ENCODE assay signal across 8 cellular contexts in the genomic region with DNA sequence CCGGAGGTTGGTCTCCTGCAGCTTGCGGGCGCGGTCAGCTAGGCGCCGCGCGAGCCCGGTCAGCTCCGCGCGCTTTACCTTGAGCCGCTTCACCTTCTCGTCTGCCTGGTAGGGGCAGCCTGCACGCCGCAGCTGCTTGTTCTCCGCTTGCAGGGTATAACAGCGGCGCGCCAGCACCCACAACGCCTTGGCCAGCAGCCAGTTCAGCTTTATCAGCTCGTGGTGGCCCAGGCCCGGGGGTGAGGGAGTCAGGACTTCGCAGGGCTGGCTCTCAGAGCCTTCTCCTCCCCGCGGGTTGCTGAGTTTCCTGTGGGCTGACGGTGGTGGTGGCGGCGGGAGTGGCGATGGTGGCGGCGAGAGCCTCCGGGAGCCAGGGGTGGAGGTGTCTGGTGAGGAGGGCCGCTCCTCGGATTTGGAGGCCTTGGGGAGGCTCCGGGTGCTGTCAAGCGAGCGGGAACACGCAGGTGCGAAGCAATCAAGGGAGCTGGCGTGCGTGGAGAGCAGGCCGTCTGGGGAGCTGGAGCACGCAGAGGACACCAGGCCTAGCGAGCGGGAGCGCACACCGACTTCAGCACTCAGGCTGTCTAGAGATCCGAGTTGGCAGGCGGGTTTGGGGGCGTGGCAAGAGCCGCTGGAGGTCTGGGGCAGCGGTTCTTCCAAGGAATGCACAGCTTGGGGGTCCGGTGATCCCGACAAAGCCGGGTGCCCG. TPM values are rescaled to one million over a fixed set of nuclear protein-coding genes. Genes with fewer than 3 reads are reported as not detected.
A peak's percentile ranks its signal among the peaks of the same experiment; 100 is the strongest.
DNase-seq lines count a peak whose midpoint lies in the region; ATAC-seq and TF ChIP-seq lines count a peak whose summit lies in the region.
"Not testable (repeated sequence)": the region's sequence is repeated elsewhere in the genome, so short reads cannot be mapped to it uniquely, and the experiment has no call there.

No MANE protein-coding gene starts in this region.

- not testable (repeated sequence) for H3K27me3 Mint-ChIP-seq in activated naive CD8-positive, alpha-beta T cell treated with anti-CD3 and anti-CD28 coated beads, Interleukin-2, amount 10 ng/mL, durations not matched to agents 7 days and 5 days; memory B cell; stimulated activated naive CD8-positive, alpha-beta T cell treated with anti-CD3 and anti-CD28 coated beads, Interleukin-15, amount 100 ng/mL, for 72 hours

- H3K27ac Mint-ChIP-seq in activated naive CD8-positive, alpha-beta T cell treated with anti-CD3 and anti-CD28 coated beads, Interleukin-2, amount 10 ng/mL, durations not matched to agents 7 days and 5 days; memory B cell; stimulated activated naive CD8-positive, alpha-beta T cell treated with anti-CD3 and anti-CD28 coated beads, Interleukin-15, amount 100 ng/mL, for 72 hours: not testable (repeated sequence)

- not testable (repeated sequence) for H3K36me3 ChIP-seq in RWPE2 (ENCODE audit: low read depth)

- H3K4me1 Mint-ChIP-seq in activated naive CD8-positive, alpha-beta T cell treated with anti-CD3 and anti-CD28 coated beads, Interleukin-2, amount 10 ng/mL, durations not matched to agents 7 days and 5 days; memory B cell; stimulated activated naive CD8-positive, alpha-beta T cell treated with anti-CD3 and anti-CD28 coated beads, Interleukin-15, amount 100 ng/mL, for 72 hours: not testable (repeated sequence)

- TF ChIP-seq CTCF in RWPE2 (IDR thresholded peaks at IDR 0.05; ENCODE audit: poor library complexity, severe bottlenecking), result not testable (repeated sequence)

- not testable (repeated sequence) for H3K27me3 ChIP-seq in RWPE2 (ENCODE audit: insufficient read depth, poor library complexity, severe bottlenecking)

- not testable (repeated sequence) for H3K9me3 Mint-ChIP-seq in activated naive CD8-positive, alpha-beta T cell treated with anti-CD3 and anti-CD28 coated beads, Interleukin-2, amount 10 ng/mL, durations not matched to agents 7 days and 5 days; memory B cell; stimulated activated naive CD8-positive, alpha-beta T cell treated with anti-CD3 and anti-CD28 coated beads, Interleukin-15, amount 100 ng/mL, for 72 hours

- ATAC-seq in GM18907 (IDR thresholded peaks at IDR 0.05; ENCODE audit: unreplicated experiment), result peak; percentile 27
- peak; percentile 12 for ATAC-seq in GM21786 (IDR thresholded peaks at IDR 0.05; ENCODE audit: unreplicated experiment)
- ATAC-seq in HG03097 (IDR thresholded peaks at IDR 0.05; ENCODE audit: low FRiP score, unreplicated experiment), result peak; percentile 23
- peak; percentile 38 for ATAC-seq in RWPE2 (ENCODE audit: low read depth)
- peak; percentile 72 for ATAC-seq in activated naive CD8-positive, alpha-beta T cell treated with anti-CD3 and anti-CD28 coated beads, Interleukin-2, amount 10 ng/mL, durations not matched to agents 7 days and 5 days (ENCODE audit: low read depth)
- peak; percentile 67 for ATAC-seq in Right ventricle myocardium superior (ENCODE audit: poor library complexity)
- ATAC-seq in memory B cell (ENCODE audit: low read depth), result peak; percentile 61
- ATAC-seq in stimulated activated naive CD8-positive, alpha-beta T cell treated with anti-CD3 and anti-CD28 coated beads, Interleukin-15, amount 100 ng/mL, for 72 hours, result peak; percentile 83

- not testable (repeated sequence) for H3K36me3 Mint-ChIP-seq in activated naive CD8-positive, alpha-beta T cell treated with anti-CD3 and anti-CD28 coated beads, Interleukin-2, amount 10 ng/mL, durations not matched to agents 7 days and 5 days; memory B cell

- not testable (repeated sequence) for H3K27ac ChIP-seq in RWPE2 (ENCODE audit: poor library complexity, severe bottlenecking)

- intact Hi-C loops in Right ventricle myocardium superior (cut with DNase I), result not testable (repeated sequence)

- H3K9me3 ChIP-seq in RWPE2 (ENCODE audit: severe bottlenecking), result not testable (repeated sequence)

- POLR2A ChIA-PET in activated naive CD8-positive, alpha-beta T cell treated with anti-CD3 and anti-CD28 coated beads, Interleukin-2, amount 10 ng/mL, durations not matched to agents 7 days and 5 days (lab: Charles Lee), result not testable (repeated sequence)

- H3K4me3 Mint-ChIP-seq in activated naive CD8-positive, alpha-beta T cell treated with anti-CD3 and anti-CD28 coated beads, Interleukin-2, amount 10 ng/mL, durations not matched to agents 7 days and 5 days; stimulated activated naive CD8-positive, alpha-beta T cell treated with anti-CD3 and anti-CD28 coated beads, Interleukin-15, amount 100 ng/mL, for 72 hours: not testable (repeated sequence)
- H3K4me3 Mint-ChIP-seq in memory B cell, result peak overlapping the region; percentile 55

- DNase-seq in RWPE2 (ENCODE audit: low spot score); activated naive CD8-positive, alpha-beta T cell treated with anti-CD3 and anti-CD28 coated beads, Interleukin-2, amount 10 ng/mL, durations not matched to agents 7 days and 5 days; Right ventricle myocardium superior; memory B cell (ENCODE audit: low spot score in 2 of 2): not testable (repeated sequence)
- peak in 1 of 2 donors; percentile 24 for DNase-seq in stimulated activated naive CD8-positive, alpha-beta T cell treated with anti-CD3 and anti-CD28 coated beads, Interleukin-15, amount 100 ng/mL, for 72 hours

- not testable (repeated sequence) for H3K4me1 ChIP-seq in RWPE2 (ENCODE audit: insufficient read depth, poor library complexity, severe bottlenecking)

- not testable (repeated sequence) for H3K4me3 ChIP-seq in RWPE2 (ENCODE audit: severe bottlenecking)

RNA-seq across cellular contexts. Expression of gene RIMBP3, which starts 1.5 kb away (rescaled TPM):
- total RNA-seq in activated naive CD8-positive, alpha-beta T cell treated with anti-CD3 and anti-CD28 coated beads, Interleukin-2, amount 10 ng/mL, durations not matched to agents 7 days and 5 days, result 1 to 10 TPM; 3.2 to 3.7 TPM
- 0.19 TPM for total RNA-seq in Right ventricle myocardium superior

Comparison
In these comparisons a context has a peak if more than half of its experiments do, and no peak if none do; other contexts are left out.
1. ATAC-seq: peak in every context shown above with its lines; median percentile 83 in stimulated activated naive CD8-positive, alpha-beta T cell treated with anti-CD3 and anti-CD28 coated beads, Interleukin-15, amount 100 ng/mL, for 72 hours; 72 in activated naive CD8-positive, alpha-beta T cell treated with anti-CD3 and anti-CD28 coated beads, Interleukin-2, amount 10 ng/mL, durations not matched to agents 7 days and 5 days; 67 in Right ventricle myocardium superior; 61 in memory B cell; 38 in RWPE2; 27 in GM18907; 23 in HG03097; 12 in GM21786.